Comparison of ENCODE assay signal across 20 cellular contexts in the genomic region with DNA sequence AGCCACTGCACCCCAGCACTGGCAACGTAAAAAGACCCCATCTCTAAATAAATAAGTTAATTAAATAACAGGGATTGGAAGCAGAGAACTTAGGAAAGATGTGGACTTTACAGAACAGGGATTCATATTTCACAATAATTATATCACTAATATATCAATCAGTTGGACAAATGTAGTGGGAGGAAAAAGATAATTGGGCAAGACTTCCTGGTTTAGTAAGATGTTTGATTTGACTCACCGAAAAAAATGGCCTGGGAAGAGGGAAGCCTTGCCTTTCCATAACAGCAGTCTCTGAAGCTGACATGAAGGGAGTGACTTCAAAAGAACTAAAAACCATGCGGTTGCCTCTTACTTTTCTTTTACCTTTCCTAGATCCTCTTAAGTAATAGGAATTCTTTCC. TPM values are rescaled to one million over a fixed set of nuclear protein-coding genes. Genes with fewer than 3 reads are reported as not detected.
DNase-seq lines count a peak whose midpoint lies in the region; TF ChIP-seq lines count a peak whose summit lies in the region.
"Had no signal": no experiment of that assay in that cellular context is flagged by ENCODE, and none has a peak within 500 bp of the region (broad histone marks: within the 10 kb centered on the region; RNA-seq: fewer than 3 reads in every experiment).

No MANE protein-coding gene starts in this region.

- no peaks in the 10 kb centered on the region for H3K9me3 Mint-ChIP-seq in activated CD4-positive, alpha-beta memory T cell treated with anti-CD3 and anti-CD28 coated beads for 36 hours
- H3K9me3 Mint-ChIP-seq: activated CD8-positive, alpha-beta T cell treated with anti-CD3 and anti-CD28 coated beads for 36 hours; endodermal cell; neural progenitor cell; stimulated activated naive CD8-positive, alpha-beta T cell treated with anti-CD3 and anti-CD28 coated beads, Interleukin-15, Interleukin-2, amounts not matched to agents 100 ng/mL and 50 ng/mL, for 24 hours; T-helper 2 cell treated with Interferon-gamma antibody and Interleukin-4, amounts not matched to agents 5 μg/mL and 100 μg/mL, for 36 hours had no signal

- TF ChIP-seq CTCF in fibroblast of mammary gland (conservative IDR thresholded peaks at IDR 0.05; ENCODE audit: control insufficient read depth, insufficient read depth, low read depth, low read length), result no peak

- H3K4me3 ChIP-seq in fibroblast of mammary gland (ENCODE audit: control insufficient read depth, low read depth, low read length), result no peak overlapping the region
- no peak overlapping the region for H3K4me3 ChIP-seq in skin epidermis
- H3K4me3 ChIP-seq: body of pancreas had no signal

- POLR2A ChIA-PET in activated CD4-positive, alpha-beta memory T cell treated with anti-CD3 and anti-CD28 coated beads for 36 hours (lab: Charles Lee), result interaction anchor here (0.7 to 1.0 kb wide), 2 partner anchors 51 to 148 kb away, joined by 3 to 4 read pairs; no protein-coding TSS in a partner anchor

- H3K4me3 Mint-ChIP-seq in activated CD4-positive, alpha-beta memory T cell treated with anti-CD3 and anti-CD28 coated beads for 36 hours, result no peak overlapping the region

- DNase-seq in GF-D8 (lab: John Stamatoyannopoulos, UW) (peak; percentile 5), NCI-H69 (lab: John Stamatoyannopoulos, UW) (peak; percentile 40), fibroblast of mammary gland (ENCODE audit: low read depth) (peak; percentile 57), NCI-H524 (lab: John Stamatoyannopoulos, UW) (no peak), NCI-H187 treated with DMSO at 0.1 percent for 48 hours (lab: John Stamatoyannopoulos, UW) (no peak), NCI-H345 (lab: John Stamatoyannopoulos, UW) (no peak)
- DNase-seq in activated CD4-positive, alpha-beta memory T cell treated with anti-CD3 and anti-CD28 coated beads for 36 hours, result no peak
- DNase-seq: activated CD8-positive, alpha-beta T cell treated with anti-CD3 and anti-CD28 coated beads for 36 hours; body of pancreas; endodermal cell; heart right ventricle; left ventricle myocardium inferior; NCI-H1092 treated with DMSO at 0.1 percent for 48 hours; NCI-H510A treated with DMSO at 0.1 percent for 48 hours; RPMI8226 had no signal

- H3K36me3 Mint-ChIP-seq in activated CD4-positive, alpha-beta memory T cell treated with anti-CD3 and anti-CD28 coated beads for 36 hours, result no peaks in the 10 kb centered on the region

- intact Hi-C loops in activated CD4-positive, alpha-beta memory T cell treated with anti-CD3 and anti-CD28 coated beads for 36 hours (cut with micrococcal nuclease), result no loop called here

- H3K4me1 Mint-ChIP-seq in activated CD4-positive, alpha-beta memory T cell treated with anti-CD3 and anti-CD28 coated beads for 36 hours (ENCODE audit: low read depth), result peaks cover 23% of the 10 kb centered on the region

- CTCF ChIA-PET in activated CD4-positive, alpha-beta memory T cell treated with anti-CD3 and anti-CD28 coated beads for 36 hours (lab: Charles Lee), result interaction anchor here (5.4 kb wide), 1 partner anchor 14 kb away, joined by 40 read pairs; the partner anchor contains the start of gene C17orf78

- no peak overlapping the region for H3K27ac Mint-ChIP-seq in activated CD4-positive, alpha-beta memory T cell treated with anti-CD3 and anti-CD28 coated beads for 36 hours
- H3K27ac Mint-ChIP-seq: neural progenitor cell; stimulated activated naive CD8-positive, alpha-beta T cell treated with anti-CD3 and anti-CD28 coated beads, Interleukin-15, Interleukin-2, amounts not matched to agents 100 ng/mL and 50 ng/mL, for 24 hours; T-helper 2 cell treated with Interferon-gamma antibody and Interleukin-4, amounts not matched to agents 5 μg/mL and 100 μg/mL, for 36 hours had no signal

- peak overlapping the region in 11 of 21 experiments; percentile 4 to 90 (median 82) for H3K27ac ChIP-seq in skin epidermis

- no peaks in the 10 kb centered on the region for H3K27me3 Mint-ChIP-seq in activated CD4-positive, alpha-beta memory T cell treated with anti-CD3 and anti-CD28 coated beads for 36 hours
- H3K27me3 Mint-ChIP-seq: activated CD8-positive, alpha-beta T cell treated with anti-CD3 and anti-CD28 coated beads for 36 hours; stimulated activated naive CD8-positive, alpha-beta T cell treated with anti-CD3 and anti-CD28 coated beads, Interleukin-15, Interleukin-2, amounts not matched to agents 100 ng/mL and 50 ng/mL, for 24 hours had no signal

RNA-seq across cellular contexts. Expression of gene C17orf78, which starts 15.2 kb away (rescaled TPM):
- not detected for total RNA-seq in activated CD4-positive, alpha-beta memory T cell treated with anti-CD3 and anti-CD28 coated beads for 36 hours
- total RNA-seq: activated CD8-positive, alpha-beta T cell treated with anti-CD3 and anti-CD28 coated beads for 36 hours; body of pancreas; endodermal cell; heart right ventricle; left ventricle myocardium inferior; sciatic nerve had no signal

RNA-seq across cellular contexts. Expression of gene ACACA, which starts 46.0 kb away (rescaled TPM):
- total RNA-seq in activated CD4-positive, alpha-beta memory T cell treated with anti-CD3 and anti-CD28 coated beads for 36 hours, result 10 to 100 TPM; 58.2 to 64.4 TPM

RNA-seq across cellular contexts. Expression of gene TADA2A, which starts 46.1 kb away (rescaled TPM):
- total RNA-seq in activated CD4-positive, alpha-beta memory T cell treated with anti-CD3 and anti-CD28 coated beads for 36 hours, result 10 to 100 TPM; 35.8 to 36.5 TPM

Comparison
In these comparisons a context has a peak if more than half of its experiments do, and no peak if none do; other contexts are left out.
1. DNase-seq: peak in GF-D8 (single experiment), NCI-H69 (single experiment) and fibroblast of mammary gland (single experiment); none in NCI-H524 (0 of 2), NCI-H187 treated with DMSO at 0.1 percent for 48 hours (single experiment), NCI-H345 (single experiment) and activated CD4-positive, alpha-beta memory T cell treated with anti-CD3 and anti-CD28 coated beads for 36 hours (single experiment).